ENCODE assay signal across 9 cellular contexts in genomic region chr6:136249336-136249735, GRCh38. TPM values are rescaled to one million over a fixed set of nuclear protein-coding genes. Genes with fewer than 3 reads are reported as not detected.
DNase-seq lines count a peak whose midpoint lies in the region; ATAC-seq and TF ChIP-seq lines count a peak whose summit lies in the region.
"Had no signal": no experiment of that assay in that cellular context is flagged by ENCODE, and none has a peak within 500 bp of the region (broad histone marks: within the 10 kb centered on the region; RNA-seq: fewer than 3 reads in every experiment).

No MANE protein-coding gene starts in this region.

- POLR2A ChIA-PET in MCF 10A (lab: Yijun Ruan, JAX) = interaction anchor here (0.5 to 7.1 kb wide), 12 partner anchors 10 to 751 kb away, joined by 3 to 122 read pairs (median 5); partner anchors contain the start of genes AHI1 and BCLAF1
- POLR2A ChIA-PET in naive thymus-derived CD4-positive, alpha-beta T cell (lab: Charles Lee) = interaction anchor here (12.4 kb wide), 1 partner anchor 39 kb away, joined by 154 read pairs; the partner anchor contains the start of gene BCLAF1

- H3K4me1 Mint-ChIP-seq in CD4-positive, CD25-positive, alpha-beta regulatory T cell = peaks cover 20 to 46% (median 37%) of the 10 kb centered on the region in 4 donors
- H3K4me1 Mint-ChIP-seq in MCF 10A (ENCODE audit: insufficient read depth, unreplicated experiment) = peaks cover 12% of the 10 kb centered on the region
- peaks cover 6 to 58% (median 41%) of the 10 kb centered on the region in 7 donors for H3K4me1 Mint-ChIP-seq in naive thymus-derived CD4-positive, alpha-beta T cell

- TF ChIP-seq CTCF in KMS-11 (conservative IDR thresholded peaks at IDR 0.05; ENCODE audit: low read depth, low read length) (no peak), MCF 10A (IDR thresholded peaks at IDR 0.05; ENCODE audit: unreplicated experiment) (no peak), mucosa of descending colon (IDR thresholded peaks at IDR 0.05) (no peak)

- peak overlapping the region; percentile 69 for H3K9ac ChIP-seq in KMS-11

- peaks cover 17% of the 10 kb centered on the region for H3K4me1 ChIP-seq in CD4-positive, CD25-positive, alpha-beta regulatory T cell (ENCODE audit: control insufficient read depth, insufficient read depth, low read length, poor library complexity, severe bottlenecking)
- H3K4me1 ChIP-seq in KMS-11 (ENCODE audit: low read depth, poor library complexity, severe bottlenecking) (peaks cover 8% of the 10 kb centered on the region), mucosa of descending colon (ENCODE audit: low read depth) (peaks cover 15% of the 10 kb centered on the region)
- peaks cover 7 to 15% of the 10 kb centered on the region in 2 donors for H3K4me1 ChIP-seq in naive thymus-derived CD4-positive, alpha-beta T cell (ENCODE audit: control insufficient read depth in 2 of 2, insufficient read depth in 2 of 2, low read length in 2 of 2)

- H3K36me3 ChIP-seq in CD4-positive, CD25-positive, alpha-beta regulatory T cell (ENCODE audit: control insufficient read depth, insufficient read depth, low read length) = no peaks in the 10 kb centered on the region
- H3K36me3 ChIP-seq in KMS-11 (ENCODE audit: insufficient read depth) (no peaks in the 10 kb centered on the region), mucosa of descending colon (ENCODE audit: low read depth) (no peaks in the 10 kb centered on the region)
- H3K36me3 ChIP-seq in naive thymus-derived CD4-positive, alpha-beta T cell (ENCODE audit: control insufficient read depth in 2 of 3, insufficient read depth in 3 of 3, low read length in 3 of 3) = no peaks in the 10 kb centered on the region

- H3K36me3 Mint-ChIP-seq in CD4-positive, CD25-positive, alpha-beta regulatory T cell = peaks cover 3% of the 10 kb centered on the region
- peaks cover 36% of the 10 kb centered on the region for H3K36me3 Mint-ChIP-seq in MCF 10A (ENCODE audit: insufficient read depth, unreplicated experiment)
- peaks cover 0 to 17% (median 0%) of the 10 kb centered on the region in 5 donors for H3K36me3 Mint-ChIP-seq in naive thymus-derived CD4-positive, alpha-beta T cell

- H3K27ac ChIP-seq in CD4-positive, CD25-positive, alpha-beta regulatory T cell (ENCODE audit: insufficient read depth, low read length, poor library complexity, severe bottlenecking) = no peak overlapping the region
- H3K27ac ChIP-seq in KMS-11 = peak overlapping the region; percentile 34; the same call in 1 of the 2 replicates
- H3K27ac ChIP-seq in naive thymus-derived CD4-positive, alpha-beta T cell (ENCODE audit: low read depth, low read length) = no peak overlapping the region

- CTCF ChIA-PET in MCF 10A (lab: Yijun Ruan, JAX) = interaction anchor here (0.6 to 2.6 kb wide), 5 partner anchors 21 to 1511 kb away, joined by 3 to 10 read pairs (median 3); partner anchors contain the start of gene MAP7
- CTCF ChIA-PET in naive thymus-derived CD4-positive, alpha-beta T cell (lab: Charles Lee) = interaction anchor here (2.6 to 2.7 kb wide), 2 partner anchors 23 to 40 kb away, joined by 7 to 19 read pairs; partner anchors contain the start of gene BCLAF1

- no peaks in the 10 kb centered on the region for H4K20me1 ChIP-seq in KMS-11 (ENCODE audit: insufficient read depth)

- no peak for ATAC-seq in CD4-positive, CD25-positive, alpha-beta regulatory T cell (ENCODE audit: low read depth in 2 of 2)
- no peak for ATAC-seq in naive thymus-derived CD4-positive, alpha-beta T cell
- ATAC-seq in GM19467 (IDR thresholded peaks at IDR 0.05; ENCODE audit: unreplicated experiment) (no peak), mucosa of descending colon (no peak)

- no peaks in the 10 kb centered on the region for H3K9me3 Mint-ChIP-seq in CD4-positive, CD25-positive, alpha-beta regulatory T cell
- no peaks in the 10 kb centered on the region for H3K9me3 Mint-ChIP-seq in MCF 10A (ENCODE audit: unreplicated experiment)
- peaks cover 0 to 7% (median 0%) of the 10 kb centered on the region in 11 donors for H3K9me3 Mint-ChIP-seq in naive thymus-derived CD4-positive, alpha-beta T cell

- peak overlapping the region; percentile 55 for H3K4me2 ChIP-seq in KMS-11

- BruUV-seq in MCF 10A (replicated peaks; lab: Mats Ljungman, UMichigan) = no TSS peak

- H3K4me3 ChIP-seq in CD4-positive, CD25-positive, alpha-beta regulatory T cell (ENCODE audit: low read depth, low read length) = peak overlapping the region; percentile 96
- H3K4me3 ChIP-seq in KMS-11 (IDR thresholded peaks at IDR 0.05; ENCODE audit: insufficient read depth, low read depth, low read length) (peak overlapping the region; percentile 63), mucosa of descending colon (no peak overlapping the region)
- H3K4me3 ChIP-seq in naive thymus-derived CD4-positive, alpha-beta T cell (ENCODE audit: low read length) = peak overlapping the region; percentile 81

- DNase-seq in CD4-positive, CD25-positive, alpha-beta regulatory T cell = peak in 1 of 3 donors; percentile 28
- peak; percentile 43 for DNase-seq in MCF 10A (ENCODE audit: unreplicated experiment)
- no peak for DNase-seq in naive thymus-derived CD4-positive, alpha-beta T cell
- no peak for DNase-seq in DMS153 (lab: John Stamatoyannopoulos, UW)
- no peak for DNase-seq in NCI-H1436 treated with DMSO at 0.1 percent for 48 hours (lab: John Stamatoyannopoulos, UW)
- no peak for DNase-seq in mucosa of descending colon
- DNase-seq: activated CD4-positive, alpha-beta T cell treated with anti-CD3 and anti-CD28 coated beads for 48 hours had no signal

- H3K27me3 ChIP-seq in CD4-positive, CD25-positive, alpha-beta regulatory T cell (ENCODE audit: control insufficient read depth, insufficient read depth, low read length) = no peaks in the 10 kb centered on the region
- no peaks in the 10 kb centered on the region for H3K27me3 ChIP-seq in KMS-11 (ENCODE audit: insufficient read depth, low read depth)
- H3K27me3 ChIP-seq in naive thymus-derived CD4-positive, alpha-beta T cell (ENCODE audit: control insufficient read depth in 2 of 2, insufficient read depth in 2 of 2, low read length in 2 of 2) = no peaks in the 10 kb centered on the region

- H3K27me3 Mint-ChIP-seq in CD4-positive, CD25-positive, alpha-beta regulatory T cell = no peaks in the 10 kb centered on the region
- H3K27me3 Mint-ChIP-seq in MCF 10A (ENCODE audit: insufficient read depth, unreplicated experiment) = no peaks in the 10 kb centered on the region
- no peaks in the 10 kb centered on the region for H3K27me3 Mint-ChIP-seq in naive thymus-derived CD4-positive, alpha-beta T cell

- no peaks in the 10 kb centered on the region for H3K9me3 ChIP-seq in CD4-positive, CD25-positive, alpha-beta regulatory T cell (ENCODE audit: control insufficient read depth in 2 of 2, low read length in 2 of 2)
- H3K9me3 ChIP-seq in naive thymus-derived CD4-positive, alpha-beta T cell (ENCODE audit: control insufficient read depth in 2 of 3, low read length in 3 of 3) = no peaks in the 10 kb centered on the region
- H3K9me3 ChIP-seq in mucosa of descending colon = no peaks in the 10 kb centered on the region

- peaks cover 9% of the 10 kb centered on the region; the same call in 1 of the 2 replicates for H3K79me2 ChIP-seq in KMS-11 (ENCODE audit: insufficient read depth, low read depth)

- H3K27ac Mint-ChIP-seq in CD4-positive, CD25-positive, alpha-beta regulatory T cell = peak overlapping the region in 2 of 3 donors; percentile 84 to 89
- H3K27ac Mint-ChIP-seq in MCF 10A (ENCODE audit: low read depth, unreplicated experiment) = peak overlapping the region; percentile 82
- H3K27ac Mint-ChIP-seq in naive thymus-derived CD4-positive, alpha-beta T cell = peak overlapping the region in 3 of 9 donors; percentile 79 to 87 (median 82)

- intact Hi-C loops in MCF 10A (cut with micrococcal nuclease) = no loop called here
- intact Hi-C loops in naive thymus-derived CD4-positive, alpha-beta T cell (cut with micrococcal nuclease) = no loop called here
- intact Hi-C loops in mucosa of descending colon (cut with DNase I, micrococcal nuclease) = no loop called here

- peak overlapping the region; percentile 64; the same call in 1 of the 2 replicates for H2AFZ ChIP-seq in KMS-11 (ENCODE audit: low read depth)

- H3K4me3 Mint-ChIP-seq in CD4-positive, CD25-positive, alpha-beta regulatory T cell = peak overlapping the region; percentile 91 to 99 (median 96)
- H3K4me3 Mint-ChIP-seq in MCF 10A (ENCODE audit: unreplicated experiment) = peak overlapping the region; percentile 97
- peak overlapping the region; percentile 91 to 99 (median 94) for H3K4me3 Mint-ChIP-seq in naive thymus-derived CD4-positive, alpha-beta T cell

RNA-seq across cellular contexts. Expression of gene MTFR2, which starts 0.8 kb away (rescaled TPM):
- 3.7 TPM for total RNA-seq in CD4-positive, CD25-positive, alpha-beta regulatory T cell
- 1 to 10 TPM; 1.0 to 2.0 (median 1.8) TPM for polyA plus RNA-seq in CD4-positive, CD25-positive, alpha-beta regulatory T cell
- 5.2 and 6.0 TPM in 2 replicates for total RNA-seq in MCF 10A (2022)
- 10 to 100 TPM in 1 of 5 experiments, 1 to 10 TPM in 3, under 1 TPM in 1; 0.92 to 20.4 (median 1.9) TPM for total RNA-seq in naive thymus-derived CD4-positive, alpha-beta T cell
- polyA plus RNA-seq in naive thymus-derived CD4-positive, alpha-beta T cell = under 1 TPM; 0.63 to 0.69 TPM
- 1 to 10 TPM; 2.2 to 5.1 (median 2.6) TPM for total RNA-seq in mucosa of descending colon

RNA-seq across cellular contexts. Expression of gene BCLAF1, which starts 40.3 kb away (rescaled TPM):
- total RNA-seq in CD4-positive, CD25-positive, alpha-beta regulatory T cell = 429 TPM
- 100 to 1,000 TPM in 2 of 4 donors, 10 to 100 TPM in 2; 80.5 to 112 (median 97.3) TPM for polyA plus RNA-seq in CD4-positive, CD25-positive, alpha-beta regulatory T cell
- 175 and 178 TPM in 2 replicates for total RNA-seq in MCF 10A (2022)
- total RNA-seq in naive thymus-derived CD4-positive, alpha-beta T cell = 100 to 1,000 TPM; 202 to 439 (median 262) TPM
- polyA plus RNA-seq in naive thymus-derived CD4-positive, alpha-beta T cell = 100 to 1,000 TPM; 127 to 153 TPM
- total RNA-seq in mucosa of descending colon = 100 to 1,000 TPM; 111 to 130 (median 123) TPM
